In genomic region chr6:52009736-52010135, GRCh38 we compare ENCODE assay signal across 16 cellular contexts.
DNase-seq lines count a peak whose midpoint lies in the region; ATAC-seq and TF ChIP-seq lines count a peak whose summit lies in the region.
"Had no signal": no experiment of that assay in that cellular context is flagged by ENCODE, and none has a peak within 500 bp of the region (broad histone marks: within the 10 kb centered on the region; RNA-seq: fewer than 3 reads in every experiment).

No MANE protein-coding gene starts in this region.

- H3K4me3 ChIP-seq in SK-N-MC (peak overlapping the region; percentile 36), sigmoid colon (no peak overlapping the region)
- H3K4me3 ChIP-seq: A549, BLaER1, GM12878, GM23248 had no signal

- intact Hi-C loops in sigmoid colon (cut with DNase I) = no loop called here

- no peak overlapping the region for H3K9ac ChIP-seq in SK-N-MC (ENCODE audit: insufficient read length)
- H3K9ac ChIP-seq: BLaER1, GM23248 had no signal

- H3K36me3 Mint-ChIP-seq in WTC11 = no peaks in the 10 kb centered on the region
- H3K36me3 Mint-ChIP-seq: CD8-positive, alpha-beta memory T cell had no signal

- TF ChIP-seq EP300 in sigmoid colon (IDR thresholded peaks at IDR 0.05) = no peak

- POLR2A ChIA-PET in RWPE1 (lab: Yijun Ruan, JAX; ENCODE audit: low non-redundant PET) = no interaction called here
- POLR2A ChIA-PET in WTC11 (lab: Charles Lee) = no interaction called here

- H3K27ac ChIP-seq in SK-N-MC = peak overlapping the region; percentile 86
- H3K27ac ChIP-seq in sigmoid colon = peak overlapping the region in 3 of 4 donors; percentile 28 to 63 (median 45)
- no peak overlapping the region for H3K27ac ChIP-seq in RWPE1
- H3K27ac ChIP-seq: A549, BLaER1, GM23248, HL-60 had no signal

- peaks cover 0 to 46% (median 36%) of the 10 kb centered on the region in 4 donors for H3K4me1 ChIP-seq in sigmoid colon
- H3K4me1 ChIP-seq: A549, BLaER1 had no signal

- 73 to 77% methylated on average over 8 of the region's 8 CpGs for WGBS in sigmoid colon, 2 donors

- H3K9me3 Mint-ChIP-seq in WTC11 = peaks cover 5% of the 10 kb centered on the region
- H3K9me3 Mint-ChIP-seq: H9 had no signal

- H3K4me1 Mint-ChIP-seq in WTC11 = no peaks in the 10 kb centered on the region
- H3K4me1 Mint-ChIP-seq: CD8-positive, alpha-beta memory T cell; H9 had no signal

- H3K9me3 ChIP-seq in SK-N-MC (ENCODE audit: low read depth, low read length) (no peaks in the 10 kb centered on the region; the same call in 1 of the 2 replicates), sigmoid colon (no peaks in the 10 kb centered on the region)
- H3K9me3 ChIP-seq: A549 had no signal

- peaks cover 34% of the 10 kb centered on the region for H3K36me3 ChIP-seq in SK-N-MC (ENCODE audit: insufficient read depth, low read length)
- H3K36me3 ChIP-seq in sigmoid colon = no peaks in the 10 kb centered on the region
- H3K36me3 ChIP-seq: BLaER1 had no signal

- no peaks in the 10 kb centered on the region for H3K27me3 Mint-ChIP-seq in WTC11 (ENCODE audit: low read depth)

- no peak for TF ChIP-seq CTCF in sigmoid colon (IDR thresholded peaks at IDR 0.05)
- no peak for TF ChIP-seq CTCF in RWPE1 (conservative IDR thresholded peaks at IDR 0.05; ENCODE audit: low read depth)
- TF ChIP-seq CTCF in WTC11 (IDR thresholded peaks at IDR 0.05) = no peak

- DNase-seq in Daoy (ENCODE audit: low read depth) (peak; percentile 22), SK-N-MC (ENCODE audit: low read depth, low spot score) (no peak), glomerular visceral epithelial cell (ENCODE audit: extremely low spot score) (peak; percentile 15), sigmoid colon (no peak), RWPE1 (ENCODE audit: low spot score) (no peak), NCI-H2081 treated with DMSO at 0.1 percent for 48 hours (lab: John Stamatoyannopoulos, UW) (no peak), WTC11 (ENCODE audit: low spot score) (no peak)
- DNase-seq: Calu3; CD8-positive, alpha-beta memory T cell; DMS 273 treated with DMSO at 0.1 percent for 48 hours; GM23248; H9 had no signal

- no peak overlapping the region for H3K4me3 Mint-ChIP-seq in WTC11
- H3K4me3 Mint-ChIP-seq: CD8-positive, alpha-beta memory T cell; H9 had no signal

- no peak for TF ChIP-seq POLR2A in sigmoid colon (IDR thresholded peaks at IDR 0.05)

- no peak for ATAC-seq in WTC11
- ATAC-seq: A549, GM12878 had no signal

- H3K27me3 ChIP-seq in sigmoid colon = no peaks in the 10 kb centered on the region
- H3K27me3 ChIP-seq: BLaER1 had no signal

- no peak overlapping the region for H3K27ac Mint-ChIP-seq in WTC11
- H3K27ac Mint-ChIP-seq: CD8-positive, alpha-beta memory T cell; H9 had no signal

- CTCF ChIA-PET in RWPE1 (lab: Yijun Ruan, JAX) (no interaction called here), WTC11 (lab: Charles Lee) (interaction anchor here (1.0 to 1.7 kb wide), 2 partner anchors 40 to 76 kb away, joined by 5 to 9 read pairs; no protein-coding TSS in a partner anchor)

TF ChIP-seq in WTC11, 78 proteins besides CTCF, POLR2A, EP300 and RAD21:
- TF ChIP-seq ZNF425 (CRISPR knock-in tag; conservative IDR thresholded peaks at IDR 0.05) (no peak), ZMAT4 (CRISPR knock-in tag; IDR thresholded peaks at IDR 0.05) (no peak)

Comparison
In these comparisons a context has a peak if more than half of its experiments do, and no peak if none do; other contexts are left out.
1. DNase-seq: peak in Daoy (single experiment) and glomerular visceral epithelial cell (single experiment); none in SK-N-MC (single experiment), sigmoid colon (single experiment), RWPE1 (single experiment), NCI-H2081 treated with DMSO at 0.1 percent for 48 hours (single experiment) and WTC11 (single experiment).